ENCODE assay signal across 9 cellular contexts in the genomic region with DNA sequence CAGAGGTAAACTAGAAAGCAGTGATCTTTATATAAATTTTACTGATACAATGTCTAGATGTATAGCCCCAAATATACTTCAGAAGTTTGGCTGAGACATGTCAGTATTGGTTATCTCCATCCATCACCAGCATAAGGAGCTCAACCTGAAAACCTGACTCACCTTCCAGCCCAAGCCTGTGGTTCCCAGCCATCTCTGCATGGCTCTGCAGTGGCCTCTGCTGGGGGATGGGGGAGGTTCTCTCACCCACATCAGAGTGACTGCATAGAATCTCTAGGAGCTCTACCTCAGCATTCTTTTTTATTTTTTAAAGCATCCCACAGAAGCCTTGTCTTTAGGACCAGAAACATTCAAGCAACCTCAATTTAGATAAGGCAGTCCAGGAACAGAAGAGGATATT. TPM values are rescaled to one million over a fixed set of nuclear protein-coding genes. Genes with fewer than 3 reads are reported as not detected.
DNase-seq lines count a peak whose midpoint lies in the region; ATAC-seq and TF ChIP-seq lines count a peak whose summit lies in the region.
"Had no signal": no experiment of that assay in that cellular context is flagged by ENCODE, and none has a peak within 500 bp of the region (broad histone marks: within the 10 kb centered on the region; RNA-seq: fewer than 3 reads in every experiment).

No MANE protein-coding gene starts in this region.

- peak overlapping the region; percentile 84 for H3K27ac Mint-ChIP-seq in activated T-cell treated with anti-CD3 and anti-CD28 coated beads, Interleukin-2, amount 50 U/mL, for 24 hours

- in situ Hi-C loops in GM13977 (cut with MboI; ENCODE audit: low pct_unique_long_range_greater_than_20kb, low sequenced_read_pairs, unreplicated experiment) = no loop called here

- peak; percentile 86 for ATAC-seq in HG02870 (IDR thresholded peaks at IDR 0.05; ENCODE audit: unreplicated experiment)
- peak; percentile 100 for ATAC-seq in foreskin keratinocyte

- no peaks in the 10 kb centered on the region for H3K27me3 Mint-ChIP-seq in activated T-cell treated with anti-CD3 and anti-CD28 coated beads, Interleukin-2, amount 50 U/mL, for 24 hours

- no peaks in the 10 kb centered on the region for H3K9me3 Mint-ChIP-seq in activated T-cell treated with anti-CD3 and anti-CD28 coated beads, Interleukin-2, amount 50 U/mL, for 24 hours

- H3K4me1 ChIP-seq in foreskin keratinocyte = peaks cover 4% of the 10 kb centered on the region

- TF ChIP-seq CTCF in GM13977 (IDR thresholded peaks at IDR 0.05; ENCODE audit: extremely low read depth, insufficient read depth, missing control alignments) = peak; percentile 69
- TF ChIP-seq CTCF in foreskin keratinocyte (conservative IDR thresholded peaks at IDR 0.05) = peak; percentile 87

- peaks cover 14% of the 10 kb centered on the region for H3K36me3 Mint-ChIP-seq in activated T-cell treated with anti-CD3 and anti-CD28 coated beads, Interleukin-2, amount 50 U/mL, for 24 hours (ENCODE audit: low read depth)

- no peaks in the 10 kb centered on the region for H3K27me3 ChIP-seq in foreskin keratinocyte

- peaks cover 91% of the 10 kb centered on the region for H3K4me1 Mint-ChIP-seq in activated T-cell treated with anti-CD3 and anti-CD28 coated beads, Interleukin-2, amount 50 U/mL, for 24 hours (ENCODE audit: low read depth)

- H3K27ac ChIP-seq in foreskin keratinocyte = no peak overlapping the region
- H3K27ac ChIP-seq: skin epidermis had no signal

- DNase-seq in A172 (ENCODE audit: low spot score) (peak; percentile 54), GM13977 (ENCODE audit: low spot score) (peak; percentile 69), NCI-H69 (lab: John Stamatoyannopoulos, UW) (peak; percentile 73), foreskin keratinocyte (peak; percentile 49 to 72), retina (no peak)
- DNase-seq in activated T-cell treated with anti-CD3 and anti-CD28 coated beads, Interleukin-2, amount 50 U/mL, for 24 hours = peak; percentile 82
- peak; percentile 90 for DNase-seq in stimulated activated CD4-positive, alpha-beta T cell treated with anti-CD3 and anti-CD28 coated beads, Interleukin-15, amount 100 ng/mL, for 24 hours

- peak overlapping the region; percentile 10 for H3K4me3 Mint-ChIP-seq in activated T-cell treated with anti-CD3 and anti-CD28 coated beads, Interleukin-2, amount 50 U/mL, for 24 hours

RNA-seq across cellular contexts. Expression of a gene that starts 27.3 kb away (rescaled TPM):
- 49.8 and 62.1 TPM in 2 replicates for total RNA-seq in A172 (2014; rRNA removed; shearing (Covaris generic))
- 72.6 and 75.9 TPM in 2 replicates for total RNA-seq in foreskin keratinocyte
- 28.8 and 35.5 TPM in 2 replicates for polyA plus RNA-seq in foreskin keratinocyte

RNA-seq across cellular contexts. Expression of a gene that starts 54.3 kb away (rescaled TPM):
- not detected in 2 replicates for total RNA-seq in A172 (2014; rRNA removed; shearing (Covaris generic))
- total RNA-seq in foreskin keratinocyte = not detected in 2 replicates
- polyA plus RNA-seq in foreskin keratinocyte = not detected in 2 replicates
